8 cellular contexts compared by ENCODE assay signal in genomic region chr1:24415910-24416665, GRCh38. TPM values are rescaled to one million over a fixed set of nuclear protein-coding genes. Genes with fewer than 3 reads are reported as not detected.
A peak's percentile ranks its signal among the peaks of the same experiment; 100 is the strongest.
DNase-seq lines count a peak whose midpoint lies in the region; ATAC-seq lines count a peak whose summit lies in the region.

No MANE protein-coding gene starts in this region.

- H3K27ac Mint-ChIP-seq in IgD-negative memory B cell = peak overlapping the region; percentile 22 to 94 (median 93)
- peak overlapping the region; percentile 80 for H3K27ac Mint-ChIP-seq in activated naive CD8-positive, alpha-beta T cell treated with anti-CD3 and anti-CD28 coated beads, Interleukin-2, amount 50 U/mL, for 24 hours
- H3K27ac Mint-ChIP-seq in stimulated activated naive B cell treated with anti-CD40 and anti-IgM and Interleukin-4, amounts not matched to agents 10 μg/mL and 1 μg/mL and 100 μg/mL, for 72 hours = peak overlapping the region; percentile 93

- H3K9me3 ChIP-seq in BLaER1 (no peaks in the 10 kb centered on the region), iPS-20b (ENCODE audit: insufficient read depth, low read depth, low read length) (no peaks in the 10 kb centered on the region)

- H3K4me3 ChIP-seq in BLaER1 = peak overlapping the region; percentile 75
- peak overlapping the region; percentile 89 for H3K4me3 ChIP-seq in iPS-20b (ENCODE audit: low read length)

- H3K9me3 Mint-ChIP-seq in IgD-negative memory B cell = no peaks in the 10 kb centered on the region
- no peaks in the 10 kb centered on the region for H3K9me3 Mint-ChIP-seq in activated naive CD8-positive, alpha-beta T cell treated with anti-CD3 and anti-CD28 coated beads, Interleukin-2, amount 50 U/mL, for 24 hours
- no peaks in the 10 kb centered on the region for H3K9me3 Mint-ChIP-seq in stimulated activated naive B cell treated with anti-CD40 and anti-IgM and Interleukin-4, amounts not matched to agents 10 μg/mL and 1 μg/mL and 100 μg/mL, for 72 hours

- H3K27me3 Mint-ChIP-seq in IgD-negative memory B cell = no peaks in the 10 kb centered on the region
- H3K27me3 Mint-ChIP-seq in activated naive CD8-positive, alpha-beta T cell treated with anti-CD3 and anti-CD28 coated beads, Interleukin-2, amount 50 U/mL, for 24 hours = no peaks in the 10 kb centered on the region
- no peaks in the 10 kb centered on the region for H3K27me3 Mint-ChIP-seq in stimulated activated naive B cell treated with anti-CD40 and anti-IgM and Interleukin-4, amounts not matched to agents 10 μg/mL and 1 μg/mL and 100 μg/mL, for 72 hours

- peak overlapping the region; percentile 86 for H3K4me2 ChIP-seq in BLaER1

- H3K27me3 ChIP-seq in BLaER1 (peaks cover 28% of the 10 kb centered on the region), iPS-20b (ENCODE audit: insufficient read depth, low read length) (no peaks in the 10 kb centered on the region; the same call in 1 of the 2 replicates)

- peak overlapping the region; percentile 91 to 99 (median 97) for H3K4me3 Mint-ChIP-seq in IgD-negative memory B cell
- peak overlapping the region; percentile 96 for H3K4me3 Mint-ChIP-seq in activated naive CD8-positive, alpha-beta T cell treated with anti-CD3 and anti-CD28 coated beads, Interleukin-2, amount 50 U/mL, for 24 hours
- peak overlapping the region; percentile 91 to 93 for H3K4me3 Mint-ChIP-seq in stimulated activated naive B cell treated with anti-CD40 and anti-IgM and Interleukin-4, amounts not matched to agents 10 μg/mL and 1 μg/mL and 100 μg/mL, for 72 hours

- no peak for DNase-seq in activated naive CD8-positive, alpha-beta T cell treated with anti-CD3 and anti-CD28 coated beads, Interleukin-2, amount 50 U/mL, for 24 hours
- DNase-seq in stimulated activated naive B cell treated with anti-CD40 and anti-IgM and Interleukin-4, amounts not matched to agents 10 μg/mL and 1 μg/mL and 100 μg/mL, for 72 hours = no peak

- no peak overlapping the region for H3K27ac ChIP-seq in BLaER1
- no peak overlapping the region for H3K27ac ChIP-seq in iPS-20b (ENCODE audit: low read length)

- peak; percentile 3 for ATAC-seq in GM18870 (IDR thresholded peaks at IDR 0.05; ENCODE audit: unreplicated experiment)
- no peak for ATAC-seq in activated naive CD8-positive, alpha-beta T cell treated with anti-CD3 and anti-CD28 coated beads, Interleukin-2, amount 50 U/mL, for 24 hours
- peak; percentile 5 to 8 for ATAC-seq in stimulated activated naive B cell treated with anti-CD40 and anti-IgM and Interleukin-4, amounts not matched to agents 10 μg/mL and 1 μg/mL and 100 μg/mL, for 72 hours (replicated peaks)
- no peak for ATAC-seq in GM18867 (IDR thresholded peaks at IDR 0.05; ENCODE audit: unreplicated experiment)
- ATAC-seq in GM19328 (IDR thresholded peaks at IDR 0.05; ENCODE audit: unreplicated experiment) = no peak

- H3K36me3 ChIP-seq in BLaER1 (peaks cover 19% of the 10 kb centered on the region), iPS-20b (ENCODE audit: insufficient read depth, low read depth, low read length) (no peaks in the 10 kb centered on the region)

- peaks cover 28% of the 10 kb centered on the region for H3K4me1 ChIP-seq in BLaER1
- H3K4me1 ChIP-seq in iPS-20b (ENCODE audit: insufficient read depth, low read length) = no peaks in the 10 kb centered on the region; the same call in 1 of the 2 replicates

- peaks cover 4% of the 10 kb centered on the region for H3K36me3 Mint-ChIP-seq in IgD-negative memory B cell
- H3K36me3 Mint-ChIP-seq in activated naive CD8-positive, alpha-beta T cell treated with anti-CD3 and anti-CD28 coated beads, Interleukin-2, amount 50 U/mL, for 24 hours (ENCODE audit: low read depth) = peaks cover 13% of the 10 kb centered on the region
- H3K36me3 Mint-ChIP-seq in stimulated activated naive B cell treated with anti-CD40 and anti-IgM and Interleukin-4, amounts not matched to agents 10 μg/mL and 1 μg/mL and 100 μg/mL, for 72 hours = peaks cover 9 to 10% of the 10 kb centered on the region in 2 donors

- H3K4me1 Mint-ChIP-seq in IgD-negative memory B cell = peaks cover 33 to 37% (median 33%) of the 10 kb centered on the region in 3 donors
- H3K4me1 Mint-ChIP-seq in activated naive CD8-positive, alpha-beta T cell treated with anti-CD3 and anti-CD28 coated beads, Interleukin-2, amount 50 U/mL, for 24 hours = peaks cover 70% of the 10 kb centered on the region
- peaks cover 34 to 67% of the 10 kb centered on the region in 2 donors for H3K4me1 Mint-ChIP-seq in stimulated activated naive B cell treated with anti-CD40 and anti-IgM and Interleukin-4, amounts not matched to agents 10 μg/mL and 1 μg/mL and 100 μg/mL, for 72 hours

- H3K9ac ChIP-seq in BLaER1 = peak overlapping the region; percentile 63
- H3K9ac ChIP-seq in iPS-20b (ENCODE audit: low read depth, low read length) = peak overlapping the region; percentile 39; the same call in 1 of the 2 replicates

- H4K20me1 ChIP-seq in BLaER1 = peaks cover 30% of the 10 kb centered on the region

RNA-seq across cellular contexts. Expression of gene NIPAL3, which starts 0.5 kb away (rescaled TPM):
- 36.3 TPM for polyA plus RNA-seq in IgD-negative memory B cell

RNA-seq across cellular contexts. Expression of gene STPG1, which starts 2.5 kb away (rescaled TPM):
- 5.8 TPM for polyA plus RNA-seq in IgD-negative memory B cell

Comparison
In these comparisons a context has a peak if more than half of its experiments do, and no peak if none do; other contexts are left out.
1. ATAC-seq: peak in GM18870 (single experiment) and stimulated activated naive B cell treated with anti-CD40 and anti-IgM and Interleukin-4, amounts not matched to agents 10 μg/mL and 1 μg/mL and 100 μg/mL, for 72 hours (2 of 2); none in activated naive CD8-positive, alpha-beta T cell treated with anti-CD3 and anti-CD28 coated beads, Interleukin-2, amount 50 U/mL, for 24 hours (single experiment), GM18867 (single experiment) and GM19328 (single experiment).
2. Peak in every context shown above with its lines, with median percentiles within 50 percentile points of each other: H3K27ac Mint-ChIP-seq and H3K4me3 Mint-ChIP-seq.